ENCODE assay signal across 8 cellular contexts in the genomic region with DNA sequence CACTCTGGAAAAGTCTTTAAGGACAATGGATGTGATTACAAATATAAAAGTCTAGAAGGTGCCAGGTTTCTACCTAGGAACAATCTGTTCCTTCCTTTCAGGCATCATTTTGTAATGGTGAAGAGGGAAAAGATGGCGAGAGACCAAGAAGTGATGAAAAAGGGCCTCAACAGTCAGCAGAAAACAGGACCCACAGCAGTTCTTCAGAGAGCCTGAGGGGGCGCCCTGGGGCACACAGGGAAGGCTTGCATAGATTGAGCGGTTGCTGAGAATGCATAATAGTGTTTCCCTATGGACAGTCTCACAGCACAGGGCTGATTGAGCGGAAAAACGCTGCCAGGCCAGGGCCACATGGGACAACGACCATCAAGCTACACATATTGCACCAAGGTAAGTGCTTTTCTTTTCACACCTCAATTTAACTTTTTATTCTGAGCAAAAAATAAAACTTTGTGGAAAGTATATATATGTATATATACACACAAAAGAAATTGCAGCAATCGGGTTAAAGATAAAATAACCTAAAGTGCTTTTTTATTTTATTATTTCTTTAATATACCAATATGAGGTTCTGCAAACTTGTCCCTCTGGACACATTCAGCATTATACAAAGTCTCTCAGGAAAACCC. TPM values are rescaled to one million over a fixed set of nuclear protein-coding genes. Genes with fewer than 3 reads are reported as not detected.
DNase-seq lines count a peak whose midpoint lies in the region; ATAC-seq and TF ChIP-seq lines count a peak whose summit lies in the region.

No MANE protein-coding gene starts in this region.

- H3K27me3 ChIP-seq in Loucy (ENCODE audit: insufficient read depth, low read length, poor library complexity, severe bottlenecking) = no peaks in the 10 kb centered on the region
- no peaks in the 10 kb centered on the region for H3K27me3 ChIP-seq in neuronal stem cell (ENCODE audit: control insufficient read depth in 3 of 3, insufficient read depth in 3 of 3, low read depth in 1 of 3, low read length in 3 of 3)
- H3K27me3 ChIP-seq in upper lobe of right lung = no peaks in the 10 kb centered on the region

- no peak overlapping the region for H3K4ac ChIP-seq in neuronal stem cell (ENCODE audit: low read length)

- H3K36me3 Mint-ChIP-seq in activated T-helper 1 cell treated with anti-CD3 and anti-CD28 coated beads, Interleukin-12 subunit alpha, Interleukin-12 subunit beta, Interleukin-2, Interleukin-4 antibody, amounts not matched to agents 30 ng/mL and 10 ng/mL and 1 ng/mL, durations not matched to agents 14 hours and 24 hours and 36 hours (ENCODE audit: low read depth) = peaks cover 18% of the 10 kb centered on the region

- no peak overlapping the region for H3K27ac Mint-ChIP-seq in activated T-helper 1 cell treated with anti-CD3 and anti-CD28 coated beads, Interleukin-12 subunit alpha, Interleukin-12 subunit beta, Interleukin-2, Interleukin-4 antibody, amounts not matched to agents 30 ng/mL and 10 ng/mL and 1 ng/mL, durations not matched to agents 14 hours and 24 hours and 36 hours

- peaks cover 12% of the 10 kb centered on the region for H3K79me1 ChIP-seq in neuronal stem cell (ENCODE audit: low read depth, low read length)

- H3K36me3 ChIP-seq in Loucy (ENCODE audit: insufficient read depth, low read length) (peaks cover 9% of the 10 kb centered on the region; the same call in 1 of the 2 replicates), neuronal stem cell (replicated peaks in 1 of 2; ENCODE audit: control insufficient read depth in 2 of 2, insufficient read depth in 2 of 2, low read length in 2 of 2) (peaks cover 27 to 57% of the 10 kb centered on the region in 2 donors), upper lobe of right lung (peaks cover 29% of the 10 kb centered on the region)

- H3K4me1 ChIP-seq in Loucy (ENCODE audit: insufficient read depth, low read length, poor library complexity, severe bottlenecking) = peaks cover 14% of the 10 kb centered on the region
- H3K4me1 ChIP-seq in neuronal stem cell (ENCODE audit: control insufficient read depth in 2 of 2, insufficient read depth in 1 of 2, low read depth in 1 of 2, low read length in 2 of 2) = peaks cover 8 to 15% of the 10 kb centered on the region in 2 donors
- peaks cover 28% of the 10 kb centered on the region for H3K4me1 ChIP-seq in upper lobe of right lung

- no peaks in the 10 kb centered on the region for H3K9me3 ChIP-seq in Loucy (ENCODE audit: insufficient read depth, low read depth, low read length)
- H3K9me3 ChIP-seq in neuronal stem cell (replicated peaks in 1 of 2; ENCODE audit: control insufficient read depth in 2 of 2, insufficient read depth in 1 of 2, low read depth in 1 of 2, low read length in 2 of 2) = no peaks in the 10 kb centered on the region
- no peaks in the 10 kb centered on the region for H3K9me3 ChIP-seq in upper lobe of right lung

- intact Hi-C loops in activated T-helper 1 cell treated with anti-CD3 and anti-CD28 coated beads, Interleukin-12 subunit alpha, Interleukin-12 subunit beta, Interleukin-2, Interleukin-4 antibody, amounts not matched to agents 30 ng/mL and 10 ng/mL and 1 ng/mL, durations not matched to agents 14 hours and 24 hours and 36 hours (cut with micrococcal nuclease) = loop anchor here (1.0 to 2.0 kb wide), 3 partner anchors 18 to 48 kb away; partner anchors contain the start of gene MTF1
- intact Hi-C loops in upper lobe of right lung (cut with DNase I) = no loop called here

- TF ChIP-seq CTCF in Loucy (conservative IDR thresholded peaks at IDR 0.05; ENCODE audit: low read length) (peak; percentile 91), upper lobe of right lung (IDR thresholded peaks at IDR 0.05) (peak; percentile 82)

- DNase-seq in GM03348 (ENCODE audit: low spot score) = peak; percentile 83
- peak; percentile 88 for DNase-seq in RPMI8226
- peak; percentile 59 for DNase-seq in activated T-helper 1 cell treated with anti-CD3 and anti-CD28 coated beads, Interleukin-12 subunit alpha, Interleukin-12 subunit beta, Interleukin-2, Interleukin-4 antibody, amounts not matched to agents 30 ng/mL and 10 ng/mL and 1 ng/mL, durations not matched to agents 14 hours and 24 hours and 36 hours (ENCODE audit: low spot score)
- DNase-seq in fibroblast of peridontal ligament (ENCODE audit: extremely low read depth) = peak; percentile 80
- peak; percentile 69 for DNase-seq in neuronal stem cell (ENCODE audit: low spot score)
- peak; percentile 82 for DNase-seq in upper lobe of right lung

- H3K14ac ChIP-seq in neuronal stem cell (ENCODE audit: low read length) = no peak overlapping the region

- no peak overlapping the region for H3K4me3 ChIP-seq in Loucy (ENCODE audit: low read length, poor library complexity, severe bottlenecking)
- no peak overlapping the region for H3K4me3 ChIP-seq in neuronal stem cell (ENCODE audit: low read length in 2 of 2)
- H3K4me3 ChIP-seq in upper lobe of right lung = no peak overlapping the region

- no CpG with 5 or more reads among the region's 7 CpGs for WGBS in neuronal stem cell (ENCODE audit: extremely low coverage in 2 of 2, insufficient read length in 2 of 2, insufficient replicate concordance in 1 of 2), 2 donors

- no peak overlapping the region for H2AK5ac ChIP-seq in neuronal stem cell (ENCODE audit: low read depth, low read length)

- ATAC-seq in upper lobe of right lung (peak; percentile 66), HG03196 (IDR thresholded peaks at IDR 0.05; ENCODE audit: unreplicated experiment) (no peak)

- H3K9me3 Mint-ChIP-seq in activated T-helper 1 cell treated with anti-CD3 and anti-CD28 coated beads, Interleukin-12 subunit alpha, Interleukin-12 subunit beta, Interleukin-2, Interleukin-4 antibody, amounts not matched to agents 30 ng/mL and 10 ng/mL and 1 ng/mL, durations not matched to agents 14 hours and 24 hours and 36 hours = no peaks in the 10 kb centered on the region

- H4K20me1 ChIP-seq in Loucy (ENCODE audit: insufficient read depth, low read length, poor library complexity, severe bottlenecking) = peaks cover 15% of the 10 kb centered on the region

- H2AFZ ChIP-seq in Loucy (ENCODE audit: low read length) (no peak overlapping the region), neuronal stem cell (ENCODE audit: low read length) (no peak overlapping the region)

- H2BK12ac ChIP-seq in neuronal stem cell (ENCODE audit: low read length) = no peak overlapping the region

- peak overlapping the region; percentile 22 for H3K4me3 Mint-ChIP-seq in activated T-helper 1 cell treated with anti-CD3 and anti-CD28 coated beads, Interleukin-12 subunit alpha, Interleukin-12 subunit beta, Interleukin-2, Interleukin-4 antibody, amounts not matched to agents 30 ng/mL and 10 ng/mL and 1 ng/mL, durations not matched to agents 14 hours and 24 hours and 36 hours

- H3K79me2 ChIP-seq in Loucy (ENCODE audit: insufficient read depth, low read length) = peaks cover 24% of the 10 kb centered on the region

- H3K27ac ChIP-seq in neuronal stem cell (replicated peaks; ENCODE audit: low read length) (no peak overlapping the region), upper lobe of right lung (no peak overlapping the region)

- H3K9ac ChIP-seq in Loucy (ENCODE audit: low read depth, low read length, poor library complexity, severe bottlenecking) = no peak overlapping the region
- no peak overlapping the region for H3K9ac ChIP-seq in neuronal stem cell (ENCODE audit: low read depth, low read length, poor library complexity)

- H3K4me1 Mint-ChIP-seq in activated T-helper 1 cell treated with anti-CD3 and anti-CD28 coated beads, Interleukin-12 subunit alpha, Interleukin-12 subunit beta, Interleukin-2, Interleukin-4 antibody, amounts not matched to agents 30 ng/mL and 10 ng/mL and 1 ng/mL, durations not matched to agents 14 hours and 24 hours and 36 hours (ENCODE audit: low read depth) = peaks cover 35% of the 10 kb centered on the region

- H4K91ac ChIP-seq in neuronal stem cell (ENCODE audit: low read depth, low read length, poor library complexity) = no peak overlapping the region

- H3F3A ChIP-seq in Loucy (ENCODE audit: low read depth) = no peaks in the 10 kb centered on the region

- H4K8ac ChIP-seq in neuronal stem cell (ENCODE audit: low read depth, low read length) = no peak overlapping the region

- H2BK120ac ChIP-seq in neuronal stem cell (ENCODE audit: low read depth, low read length) = no peak overlapping the region

- H3K27me3 Mint-ChIP-seq in activated T-helper 1 cell treated with anti-CD3 and anti-CD28 coated beads, Interleukin-12 subunit alpha, Interleukin-12 subunit beta, Interleukin-2, Interleukin-4 antibody, amounts not matched to agents 30 ng/mL and 10 ng/mL and 1 ng/mL, durations not matched to agents 14 hours and 24 hours and 36 hours (ENCODE audit: insufficient read depth) = no peaks in the 10 kb centered on the region

- no peaks in the 10 kb centered on the region for H3K9me2 ChIP-seq in Loucy (replicated peaks; ENCODE audit: low read depth, low read length)

- H3K18ac ChIP-seq in neuronal stem cell (ENCODE audit: low read length) = no peak overlapping the region

- no peak overlapping the region for H3K4me2 ChIP-seq in Loucy (ENCODE audit: low read depth, low read length, poor library complexity, severe bottlenecking)
- H3K4me2 ChIP-seq in neuronal stem cell (ENCODE audit: insufficient read depth, low read length, poor library complexity, severe bottlenecking) = no peak overlapping the region

- no peak overlapping the region for H2BK5ac ChIP-seq in neuronal stem cell (ENCODE audit: low read length)

- no peak overlapping the region for H3K23ac ChIP-seq in neuronal stem cell (ENCODE audit: low read depth, low read length, poor library complexity)

- no peak overlapping the region for H2BK15ac ChIP-seq in neuronal stem cell (ENCODE audit: low read length)

RNA-seq across cellular contexts. Expression of gene YRDC, which starts 3.1 kb away (rescaled TPM):
- 73.9 and 77.6 TPM in 2 replicates for total RNA-seq in activated T-helper 1 cell treated with anti-CD3 and anti-CD28 coated beads, Interleukin-12 subunit alpha, Interleukin-12 subunit beta, Interleukin-2, Interleukin-4 antibody, amounts not matched to agents 30 ng/mL and 10 ng/mL and 1 ng/mL, durations not matched to agents 14 hours and 24 hours and 36 hours
- 12.0 TPM for polyA plus RNA-seq in neuronal stem cell (2013, experiment 1 of 2)
- 11.6 TPM for polyA plus RNA-seq in neuronal stem cell (2013, experiment 2 of 2)
- total RNA-seq in upper lobe of right lung = 14.8 TPM

RNA-seq across cellular contexts. Expression of gene C1orf122, which starts 3.6 kb away (rescaled TPM):
- total RNA-seq in activated T-helper 1 cell treated with anti-CD3 and anti-CD28 coated beads, Interleukin-12 subunit alpha, Interleukin-12 subunit beta, Interleukin-2, Interleukin-4 antibody, amounts not matched to agents 30 ng/mL and 10 ng/mL and 1 ng/mL, durations not matched to agents 14 hours and 24 hours and 36 hours = 30.7 and 33.3 TPM in 2 replicates
- polyA plus RNA-seq in neuronal stem cell (2013, experiment 1 of 2) = 49.0 TPM
- 46.6 TPM for polyA plus RNA-seq in neuronal stem cell (2013, experiment 2 of 2)
- 29.7 TPM for total RNA-seq in upper lobe of right lung

RNA-seq across cellular contexts. Expression of gene MANEAL, which starts 17.5 kb away (rescaled TPM):
- 3.6 and 4.0 TPM in 2 replicates for total RNA-seq in activated T-helper 1 cell treated with anti-CD3 and anti-CD28 coated beads, Interleukin-12 subunit alpha, Interleukin-12 subunit beta, Interleukin-2, Interleukin-4 antibody, amounts not matched to agents 30 ng/mL and 10 ng/mL and 1 ng/mL, durations not matched to agents 14 hours and 24 hours and 36 hours
- 0.39 TPM for polyA plus RNA-seq in neuronal stem cell (2013, experiment 1 of 2)
- 0.48 TPM for polyA plus RNA-seq in neuronal stem cell (2013, experiment 2 of 2)
- total RNA-seq in upper lobe of right lung = 6.9 TPM

RNA-seq across cellular contexts. Expression of gene EPHA10, which starts 46.2 kb away (rescaled TPM):
- 0.05 and 0.27 TPM in 2 replicates for total RNA-seq in activated T-helper 1 cell treated with anti-CD3 and anti-CD28 coated beads, Interleukin-12 subunit alpha, Interleukin-12 subunit beta, Interleukin-2, Interleukin-4 antibody, amounts not matched to agents 30 ng/mL and 10 ng/mL and 1 ng/mL, durations not matched to agents 14 hours and 24 hours and 36 hours
- 0.31 TPM for polyA plus RNA-seq in neuronal stem cell (2013, experiment 1 of 2)
- polyA plus RNA-seq in neuronal stem cell (2013, experiment 2 of 2) = 0.21 TPM
- 1.4 TPM for total RNA-seq in upper lobe of right lung

RNA-seq across cellular contexts. Expression of gene MTF1, which starts 48.3 kb away (rescaled TPM):
- total RNA-seq in activated T-helper 1 cell treated with anti-CD3 and anti-CD28 coated beads, Interleukin-12 subunit alpha, Interleukin-12 subunit beta, Interleukin-2, Interleukin-4 antibody, amounts not matched to agents 30 ng/mL and 10 ng/mL and 1 ng/mL, durations not matched to agents 14 hours and 24 hours and 36 hours = 31.7 and 35.3 TPM in 2 replicates
- 4.5 TPM for polyA plus RNA-seq in neuronal stem cell (2013, experiment 1 of 2)
- 4.8 TPM for polyA plus RNA-seq in neuronal stem cell (2013, experiment 2 of 2)
- 26.3 TPM for total RNA-seq in upper lobe of right lung
